9 cellular contexts compared by ENCODE assay signal in genomic region chr2:62475172-62476011, GRCh38. TPM values are rescaled to one million over a fixed set of nuclear protein-coding genes. Genes with fewer than 3 reads are reported as not detected.
DNase-seq lines count a peak whose midpoint lies in the region; TF ChIP-seq lines count a peak whose summit lies in the region.
"Had no signal": no experiment of that assay in that cellular context is flagged by ENCODE, and none has a peak within 500 bp of the region (broad histone marks: within the 10 kb centered on the region; RNA-seq: fewer than 3 reads in every experiment).

No MANE protein-coding gene starts in this region.

- no peaks in the 10 kb centered on the region for H3K27me3 Mint-ChIP-seq in mesothelial cell of epicardium (ENCODE audit: low read depth)

- peaks cover 27 to 36% of the 10 kb centered on the region in 2 experiments for H3K4me1 ChIP-seq in trophoblast cell (ENCODE audit: control insufficient read depth in 1 of 2, insufficient read depth in 2 of 2, low read length in 2 of 2)
- H3K4me1 ChIP-seq in HAP-1 = peaks cover 2% of the 10 kb centered on the region

- peak overlapping the region; percentile 48 for H3K27ac ChIP-seq in trophoblast cell (ENCODE audit: low read depth, low read length)
- H3K27ac ChIP-seq: SK-N-MC had no signal

- H4K12ac ChIP-seq in trophoblast cell (ENCODE audit: low read depth, low read length) = no peak overlapping the region

- peaks cover 26% of the 10 kb centered on the region for H3K79me1 ChIP-seq in trophoblast cell (ENCODE audit: low read length)

- peak overlapping the region; percentile 38 for H2AFZ ChIP-seq in trophoblast cell (ENCODE audit: insufficient read depth, low read length, poor library complexity)

- H3K9me3 Mint-ChIP-seq in mesothelial cell of epicardium = peaks cover 4% of the 10 kb centered on the region

- no peaks in the 10 kb centered on the region for H3K36me3 Mint-ChIP-seq in mesothelial cell of epicardium

- H3K36me3 ChIP-seq in trophoblast cell (ENCODE audit: control insufficient read depth in 1 of 2, insufficient read depth in 2 of 2, low read length in 2 of 2) (no peaks in the 10 kb centered on the region), HAP-1 (replicated peaks) (no peaks in the 10 kb centered on the region)

- peak overlapping the region; percentile 23 for H2BK5ac ChIP-seq in trophoblast cell (ENCODE audit: low read depth, low read length, poor library complexity)

- H4K91ac ChIP-seq in trophoblast cell (ENCODE audit: low read depth, low read length) = peak overlapping the region; percentile 90

- peak overlapping the region; percentile 1 for H2AK5ac ChIP-seq in trophoblast cell (ENCODE audit: low read length)

- TF ChIP-seq CTCF in mesothelial cell of epicardium (IDR thresholded peaks at IDR 0.05; ENCODE audit: unreplicated experiment) = no peak

- H2BK120ac ChIP-seq in trophoblast cell (ENCODE audit: insufficient read depth, low read length, poor library complexity) = peak overlapping the region; percentile 93

- peak overlapping the region; percentile 32 for H2BK12ac ChIP-seq in trophoblast cell (ENCODE audit: low read length)

- peak overlapping the region; percentile 19 for H3K4me2 ChIP-seq in trophoblast cell (ENCODE audit: low read length)

- peak overlapping the region; percentile 67 for H4K8ac ChIP-seq in trophoblast cell (ENCODE audit: low read depth, low read length)

- H3K4ac ChIP-seq in trophoblast cell (ENCODE audit: low read depth, low read length) = peak overlapping the region; percentile 3

- peak overlapping the region; percentile 8 for H3K18ac ChIP-seq in trophoblast cell (ENCODE audit: low read length)

- H3K4me1 Mint-ChIP-seq in mesothelial cell of epicardium = peaks cover 67% of the 10 kb centered on the region

- no peak overlapping the region for H3K4me3 Mint-ChIP-seq in mesothelial cell of epicardium

- DNase-seq in EH (ENCODE audit: low read depth) (peak; percentile 79), NCI-H69 (lab: John Stamatoyannopoulos, UW) (peak; percentile 15), foreskin melanocyte (peak; percentile 38), trophoblast cell (no peak), HAP-1 (ENCODE audit: low spot score in 2 of 2) (no peak), HuH-7 (ENCODE audit: low spot score) (no peak), mesothelial cell of epicardium (ENCODE audit: low spot score in 2 of 2, unreplicated experiment in 2 of 2) (no peak)
- no peak for DNase-seq in NK-92 treated with Interleukin-12 subunit alpha and Interleukin-12 subunit beta, amount 100 ng/mL, for 24 hours (lab: John Stamatoyannopoulos, UW)

- no peaks in the 10 kb centered on the region for H3K9me3 ChIP-seq in trophoblast cell (ENCODE audit: insufficient read depth, low read depth, low read length)
- no peaks in the 10 kb centered on the region for H3K9me3 ChIP-seq in HAP-1

- H3K23ac ChIP-seq in trophoblast cell (ENCODE audit: low read length) = no peak overlapping the region

- H3K79me2 ChIP-seq in trophoblast cell (ENCODE audit: control insufficient read depth, insufficient read depth, low read length, poor library complexity) = peaks cover 2% of the 10 kb centered on the region

- no peak overlapping the region for H3K4me3 ChIP-seq in trophoblast cell (ENCODE audit: low read depth, low read length)
- H3K4me3 ChIP-seq in HAP-1 = no peak overlapping the region
- H3K4me3 ChIP-seq: SK-N-MC had no signal

- WGBS in trophoblast cell (ENCODE audit: extremely low coverage, insufficient coverage, insufficient read length) = no CpG with 5 or more reads among the region's 21 CpGs

- H3K14ac ChIP-seq in trophoblast cell (ENCODE audit: low read length) = peak overlapping the region; percentile 25

- in situ Hi-C loops in HAP-1 (cut with MboI; ENCODE audit: low sequenced_read_pairs) = no loop called here

- no peak overlapping the region for H3K9ac ChIP-seq in trophoblast cell (ENCODE audit: low read length)

- no peak overlapping the region for H3K27ac Mint-ChIP-seq in mesothelial cell of epicardium

- H3K27me3 ChIP-seq in trophoblast cell (ENCODE audit: insufficient read depth, low read length) (no peaks in the 10 kb centered on the region), HAP-1 (ENCODE audit: low read depth) (no peaks in the 10 kb centered on the region)

RNA-seq across cellular contexts. Expression of gene TMEM17, which starts 30.6 kb away (rescaled TPM):
- polyA plus RNA-seq in trophoblast cell (2013) = 1.2 and 1.4 TPM in 2 replicates
- total RNA-seq in mesothelial cell of epicardium = 4.1 to 4.7 TPM (median 4.2 TPM) in 3 replicates

Comparison
In these comparisons a context has a peak if more than half of its experiments do, and no peak if none do; other contexts are left out.
1. DNase-seq: peak in EH (single experiment), NCI-H69 (single experiment) and foreskin melanocyte (single experiment); none in trophoblast cell (0 of 2), HAP-1 (0 of 2), HuH-7 (single experiment), NK-92 treated with Interleukin-12 subunit alpha and Interleukin-12 subunit beta, amount 100 ng/mL, for 24 hours (single experiment) and mesothelial cell of epicardium (0 of 2).